In genomic region chr6:105781248-105781647, GRCh38 we compare ENCODE assay signal across 11 cellular contexts.
DNase-seq lines count a peak whose midpoint lies in the region; ATAC-seq and TF ChIP-seq lines count a peak whose summit lies in the region.
"Had no signal": no experiment of that assay in that cellular context is flagged by ENCODE, and none has a peak within 500 bp of the region (broad histone marks: within the 10 kb centered on the region; RNA-seq: fewer than 3 reads in every experiment).

No MANE protein-coding gene starts in this region.

- no peak overlapping the region for H3K9ac ChIP-seq in mesendoderm (ENCODE audit: low read length)

- H3K18ac ChIP-seq in mesendoderm (ENCODE audit: low read length): no peak overlapping the region

- H3K36me3 ChIP-seq in naive thymus-derived CD4-positive, alpha-beta T cell (ENCODE audit: control insufficient read depth in 2 of 3, insufficient read depth in 3 of 3, low read length in 3 of 3): no peaks in the 10 kb centered on the region
- no peaks in the 10 kb centered on the region for H3K36me3 ChIP-seq in mesendoderm (ENCODE audit: control insufficient read depth, insufficient read depth, low read length)

- H3K23ac ChIP-seq in mesendoderm (ENCODE audit: low read length): no peak overlapping the region

- WGBS in mesendoderm (ENCODE audit: extremely low coverage, insufficient coverage, low lambda C conversion rate): no CpG with 5 or more reads among the region's 7 CpGs

- no peak overlapping the region for H4K5ac ChIP-seq in mesendoderm (ENCODE audit: low read length)

- peak; percentile 18 for DNase-seq in activated CD4-positive, CD25-positive, alpha-beta regulatory T cell treated with anti-CD3 and anti-CD28 coated beads, Interleukin-2, amount 50 U/mL, for 16 hours (ENCODE audit: low read depth, low spot score)
- DNase-seq in activated CD4-positive, CD25-positive, alpha-beta regulatory T cell treated with anti-CD3 and anti-CD28 coated beads, Interleukin-2, amount 50 U/mL, for 72 hours: no peak
- DNase-seq in activated T-cell treated with anti-CD3 and anti-CD28 coated beads, Interleukin-2, amount 50 U/mL, for 72 hours: peak; percentile 32 to 39
- peak in 1 of 9 donors; percentile 40 for DNase-seq in naive thymus-derived CD4-positive, alpha-beta T cell
- DNase-seq in stimulated activated naive CD8-positive, alpha-beta T cell treated with anti-CD3 and anti-CD28 coated beads, Interleukin-15, amount 100 ng/mL, for 72 hours: no peak
- DNase-seq in NCI-H146 treated with DMSO at 0.1 percent for 48 hours (lab: John Stamatoyannopoulos, UW; ENCODE audit: unreplicated experiment): no peak
- no peak for DNase-seq in mesendoderm
- DNase-seq: activated gamma-delta T cell, DMS79, SIG-M5 had no signal

- H3K27me3 ChIP-seq in naive thymus-derived CD4-positive, alpha-beta T cell (ENCODE audit: control insufficient read depth in 2 of 2, insufficient read depth in 2 of 2, low read length in 2 of 2): no peaks in the 10 kb centered on the region
- H3K27me3 ChIP-seq in mesendoderm (ENCODE audit: insufficient read depth, low read length, poor library complexity): no peaks in the 10 kb centered on the region

- H3K4me1 Mint-ChIP-seq in activated T-cell treated with anti-CD3 and anti-CD28 coated beads, Interleukin-2, amount 50 U/mL, for 72 hours (ENCODE audit: low read depth): peaks cover 57% of the 10 kb centered on the region
- H3K4me1 Mint-ChIP-seq in naive thymus-derived CD4-positive, alpha-beta T cell: peaks cover 31 to 80% (median 64%) of the 10 kb centered on the region in 7 donors
- H3K4me1 Mint-ChIP-seq in stimulated activated naive CD8-positive, alpha-beta T cell treated with anti-CD3 and anti-CD28 coated beads, Interleukin-15, amount 100 ng/mL, for 72 hours: peaks cover 29% of the 10 kb centered on the region

- H2AK5ac ChIP-seq in mesendoderm (ENCODE audit: low read length): no peak overlapping the region

- intact Hi-C loops in naive thymus-derived CD4-positive, alpha-beta T cell (cut with micrococcal nuclease): no loop called here

- no peak overlapping the region for H3K56ac ChIP-seq in mesendoderm (ENCODE audit: low read length)

- TF ChIP-seq POLR2A in GM18505 (IDR thresholded peaks at IDR 0.05; ENCODE audit: borderline replicate concordance, extremely low read depth, insufficient read depth, insufficient read length): no peak

- no peak overlapping the region for H3K4ac ChIP-seq in mesendoderm (ENCODE audit: low read depth, low read length)

- H3K4me3 Mint-ChIP-seq in activated T-cell treated with anti-CD3 and anti-CD28 coated beads, Interleukin-2, amount 50 U/mL, for 72 hours: peak overlapping the region in 1 of 2 donors; percentile 84
- H3K4me3 Mint-ChIP-seq in naive thymus-derived CD4-positive, alpha-beta T cell: peak overlapping the region in 8 of 10 donors; percentile 25 to 82 (median 74)
- H3K4me3 Mint-ChIP-seq in stimulated activated naive CD8-positive, alpha-beta T cell treated with anti-CD3 and anti-CD28 coated beads, Interleukin-15, amount 100 ng/mL, for 72 hours: no peak overlapping the region

- H3K9me3 Mint-ChIP-seq in activated T-cell treated with anti-CD3 and anti-CD28 coated beads, Interleukin-2, amount 50 U/mL, for 72 hours: no peaks in the 10 kb centered on the region
- H3K9me3 Mint-ChIP-seq in naive thymus-derived CD4-positive, alpha-beta T cell: peaks cover 0 to 25% (median 4%) of the 10 kb centered on the region in 11 donors
- H3K9me3 Mint-ChIP-seq in stimulated activated naive CD8-positive, alpha-beta T cell treated with anti-CD3 and anti-CD28 coated beads, Interleukin-15, amount 100 ng/mL, for 72 hours: no peaks in the 10 kb centered on the region

- peaks cover 17% of the 10 kb centered on the region for H3K27me3 Mint-ChIP-seq in activated T-cell treated with anti-CD3 and anti-CD28 coated beads, Interleukin-2, amount 50 U/mL, for 72 hours (ENCODE audit: low read depth)
- no peaks in the 10 kb centered on the region for H3K27me3 Mint-ChIP-seq in naive thymus-derived CD4-positive, alpha-beta T cell
- no peaks in the 10 kb centered on the region for H3K27me3 Mint-ChIP-seq in stimulated activated naive CD8-positive, alpha-beta T cell treated with anti-CD3 and anti-CD28 coated beads, Interleukin-15, amount 100 ng/mL, for 72 hours

- H3K9me3 ChIP-seq in naive thymus-derived CD4-positive, alpha-beta T cell (ENCODE audit: control insufficient read depth in 2 of 3, low read length in 3 of 3): no peaks in the 10 kb centered on the region

- H3K4me1 ChIP-seq in naive thymus-derived CD4-positive, alpha-beta T cell (ENCODE audit: control insufficient read depth in 2 of 2, insufficient read depth in 2 of 2, low read length in 2 of 2): peaks cover 12 to 26% of the 10 kb centered on the region in 2 donors
- H3K4me1 ChIP-seq in mesendoderm (ENCODE audit: control insufficient read depth, low read depth, low read length): no peaks in the 10 kb centered on the region

- H3K27ac ChIP-seq in naive thymus-derived CD4-positive, alpha-beta T cell (ENCODE audit: low read depth, low read length): no peak overlapping the region
- no peak overlapping the region for H3K27ac ChIP-seq in mesendoderm (ENCODE audit: low read depth, low read length)

- no peak overlapping the region for H2BK15ac ChIP-seq in mesendoderm (replicated peaks; ENCODE audit: low read depth)

- H4K8ac ChIP-seq in mesendoderm (ENCODE audit: low read depth, low read length): no peak overlapping the region

- no peaks in the 10 kb centered on the region for H3K79me2 ChIP-seq in mesendoderm (ENCODE audit: control insufficient read depth, insufficient read depth, low read length)

- H3K79me1 ChIP-seq in mesendoderm (ENCODE audit: low read length): no peaks in the 10 kb centered on the region

- no peak overlapping the region for H2BK5ac ChIP-seq in mesendoderm (ENCODE audit: low read length)

- ATAC-seq in activated T-cell treated with anti-CD3 and anti-CD28 coated beads, Interleukin-2, amount 50 U/mL, for 72 hours (replicated peaks in 1 of 2): peak; percentile 72 to 79
- no peak for ATAC-seq in naive thymus-derived CD4-positive, alpha-beta T cell
- ATAC-seq in stimulated activated naive CD8-positive, alpha-beta T cell treated with anti-CD3 and anti-CD28 coated beads, Interleukin-15, amount 100 ng/mL, for 72 hours: peak; percentile 45
- no peak for ATAC-seq in GM18505 (IDR thresholded peaks at IDR 0.05; ENCODE audit: unreplicated experiment)

- H3K36me3 Mint-ChIP-seq in activated T-cell treated with anti-CD3 and anti-CD28 coated beads, Interleukin-2, amount 50 U/mL, for 72 hours (ENCODE audit: insufficient read depth in 2 of 2): no peaks in the 10 kb centered on the region
- H3K36me3 Mint-ChIP-seq in naive thymus-derived CD4-positive, alpha-beta T cell: peaks cover 0 to 56% (median 0%) of the 10 kb centered on the region in 5 donors

- POLR2A ChIA-PET in naive thymus-derived CD4-positive, alpha-beta T cell (lab: Charles Lee): interaction anchor here (1.0 to 1.1 kb wide), 2 partner anchors 10 to 211 kb away, joined by 3 read pairs; no protein-coding TSS in a partner anchor

- H3K27ac Mint-ChIP-seq in activated T-cell treated with anti-CD3 and anti-CD28 coated beads, Interleukin-2, amount 50 U/mL, for 72 hours: peak overlapping the region; percentile 54
- peak overlapping the region; percentile 57 to 92 (median 71) for H3K27ac Mint-ChIP-seq in naive thymus-derived CD4-positive, alpha-beta T cell
- H3K27ac Mint-ChIP-seq in stimulated activated naive CD8-positive, alpha-beta T cell treated with anti-CD3 and anti-CD28 coated beads, Interleukin-15, amount 100 ng/mL, for 72 hours: peak overlapping the region in 1 of 2 donors; percentile 76

- H2BK120ac ChIP-seq in mesendoderm (ENCODE audit: low read depth, low read length): no peak overlapping the region

- peak overlapping the region; percentile 10 for H3K4me3 ChIP-seq in naive thymus-derived CD4-positive, alpha-beta T cell (ENCODE audit: low read length)
- H3K4me3 ChIP-seq in mesendoderm (ENCODE audit: low read length): no peak overlapping the region

- CTCF ChIA-PET in naive thymus-derived CD4-positive, alpha-beta T cell (lab: Charles Lee): no interaction called here

- H3K4me2 ChIP-seq in mesendoderm (ENCODE audit: low read length): no peak overlapping the region

Comparison
In these comparisons a context has a peak if more than half of its experiments do, and no peak if none do; other contexts are left out.
1. DNase-seq: peak in activated CD4-positive, CD25-positive, alpha-beta regulatory T cell treated with anti-CD3 and anti-CD28 coated beads, Interleukin-2, amount 50 U/mL, for 16 hours (single experiment) and activated T-cell treated with anti-CD3 and anti-CD28 coated beads, Interleukin-2, amount 50 U/mL, for 72 hours (2 of 2); none in activated CD4-positive, CD25-positive, alpha-beta regulatory T cell treated with anti-CD3 and anti-CD28 coated beads, Interleukin-2, amount 50 U/mL, for 72 hours (single experiment), stimulated activated naive CD8-positive, alpha-beta T cell treated with anti-CD3 and anti-CD28 coated beads, Interleukin-15, amount 100 ng/mL, for 72 hours (0 of 2), NCI-H146 treated with DMSO at 0.1 percent for 48 hours (single experiment) and mesendoderm (single experiment).
2. ATAC-seq: peak in activated T-cell treated with anti-CD3 and anti-CD28 coated beads, Interleukin-2, amount 50 U/mL, for 72 hours (2 of 2) and stimulated activated naive CD8-positive, alpha-beta T cell treated with anti-CD3 and anti-CD28 coated beads, Interleukin-15, amount 100 ng/mL, for 72 hours (single experiment); none in naive thymus-derived CD4-positive, alpha-beta T cell (single experiment) and GM18505 (single experiment).
3. H3K4me3 Mint-ChIP-seq: peak in naive thymus-derived CD4-positive, alpha-beta T cell (8 of 10); none in stimulated activated naive CD8-positive, alpha-beta T cell treated with anti-CD3 and anti-CD28 coated beads, Interleukin-15, amount 100 ng/mL, for 72 hours (0 of 2).